In the genomic region with DNA sequence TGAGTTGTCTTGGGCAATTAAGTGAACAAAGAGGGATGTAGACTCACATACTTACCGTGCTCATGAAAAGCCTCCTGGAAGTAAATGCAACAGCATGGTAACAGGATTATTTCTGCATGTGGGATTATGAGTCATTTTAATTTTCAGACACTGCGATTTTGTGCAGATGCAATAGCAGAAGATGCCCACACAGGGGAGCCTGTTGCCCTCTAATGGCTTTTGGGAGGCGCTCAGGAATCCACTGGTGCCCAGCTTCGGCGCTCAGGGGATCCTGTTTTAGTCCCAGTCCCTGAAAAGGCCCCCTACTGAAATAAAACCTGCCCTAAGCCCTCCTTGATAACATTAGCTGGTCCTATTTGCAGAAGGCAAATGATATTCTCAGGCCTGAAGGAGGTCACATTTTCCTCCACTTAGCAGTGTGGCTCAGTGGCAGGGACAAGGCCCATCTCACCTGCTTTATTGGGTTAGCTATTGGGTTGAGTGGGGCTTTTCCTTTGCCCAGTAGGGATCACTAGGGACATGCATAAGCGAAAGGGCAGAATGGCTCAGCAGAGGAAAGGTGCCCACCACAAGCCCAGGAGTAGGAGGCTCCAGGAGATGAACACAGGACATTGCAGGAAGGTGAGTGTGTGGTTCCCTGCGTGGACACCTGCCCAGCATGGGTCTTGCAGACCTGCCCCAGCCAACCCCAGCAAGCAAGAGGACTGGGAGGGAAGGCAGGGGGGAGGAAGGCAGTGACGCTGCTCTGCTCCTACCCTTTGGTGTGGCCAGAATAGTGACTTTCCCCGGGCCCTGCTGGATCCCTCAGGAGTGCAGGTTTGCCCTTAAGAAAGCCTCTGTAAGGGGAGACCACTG, we compare ENCODE assay signal across 8 cellular contexts. TPM values are rescaled to one million over a fixed set of nuclear protein-coding genes. Genes with fewer than 3 reads are reported as not detected.
DNase-seq lines count a peak whose midpoint lies in the region; ATAC-seq and TF ChIP-seq lines count a peak whose summit lies in the region.

No MANE protein-coding gene starts in this region.

- peak; percentile 90 for TF ChIP-seq CTCF in GM12864 (IDR thresholded peaks at IDR 0.05; ENCODE audit: low read depth, low read length, missing control alignments)
- TF ChIP-seq CTCF in HEK293 (tag by site-specific recombination; IDR thresholded peaks at IDR 0.05): peak; percentile 71; the same call in 1 of the 2 replicates
- peak; percentile 88 for TF ChIP-seq CTCF in Loucy (conservative IDR thresholded peaks at IDR 0.05; ENCODE audit: low read length)
- peak; percentile 79 for TF ChIP-seq CTCF in endothelial cell (IDR thresholded peaks at IDR 0.05; ENCODE audit: unreplicated experiment)
- peak; percentile 68 for TF ChIP-seq CTCF in mucosa of descending colon (IDR thresholded peaks at IDR 0.05)

- no peaks in the 10 kb centered on the region for H3F3A ChIP-seq in Loucy (ENCODE audit: low read depth)

- H3K27me3 ChIP-seq in Loucy (ENCODE audit: insufficient read depth, low read length, poor library complexity, severe bottlenecking): no peaks in the 10 kb centered on the region

- H3K27me3 Mint-ChIP-seq in endothelial cell (ENCODE audit: unreplicated experiment): no peaks in the 10 kb centered on the region

- H3K4me3 Mint-ChIP-seq in endothelial cell (ENCODE audit: unreplicated experiment): no peak overlapping the region

- no peak overlapping the region for H3K4me2 ChIP-seq in Loucy (ENCODE audit: low read depth, low read length, poor library complexity, severe bottlenecking)

- in situ Hi-C loops in ACHN (cut with HindIII; ENCODE audit: low pct_ligation_motif_present, low pct_unique_long_range_greater_than_20kb, low sequenced_read_pairs): no loop called here

- POLR2A ChIA-PET in HEK293 (lab: Yijun Ruan, JAX): interaction anchor here (1.3 kb wide), 1 partner anchor 26 kb away, joined by 3 read pairs; a partner anchor contains a TSS

- H3K4me1 Mint-ChIP-seq in endothelial cell (ENCODE audit: unreplicated experiment): no peaks in the 10 kb centered on the region

- CTCF ChIA-PET in HEK293 (lab: Yijun Ruan, JAX): interaction anchor here (0.5 to 3.7 kb wide), 24 partner anchors 14 to 1839 kb away, joined by 3 to 26 read pairs (median 4); no protein-coding TSS in a partner anchor

- H3K27ac ChIP-seq in HEK293 (ENCODE audit: extremely low read depth, low read depth, low read length) (no peak overlapping the region), SK-N-MC (no peak overlapping the region)

- no peaks in the 10 kb centered on the region for H4K20me1 ChIP-seq in Loucy (ENCODE audit: insufficient read depth, low read length, poor library complexity, severe bottlenecking)

- H3K36me3 ChIP-seq in HEK293 (ENCODE audit: control insufficient read depth in 2 of 2, insufficient read depth in 1 of 2, low read length in 2 of 2): no peaks in the 10 kb centered on the region
- no peaks in the 10 kb centered on the region for H3K36me3 ChIP-seq in Loucy (ENCODE audit: insufficient read depth, low read length)
- no peaks in the 10 kb centered on the region for H3K36me3 ChIP-seq in SK-N-MC (ENCODE audit: insufficient read depth, low read length)
- H3K36me3 ChIP-seq in mucosa of descending colon (ENCODE audit: low read depth): no peaks in the 10 kb centered on the region

- no peak overlapping the region for H3K4me3 ChIP-seq in GM12864 (ENCODE audit: low read depth, low read length)
- no peak overlapping the region for H3K4me3 ChIP-seq in HEK293 (ENCODE audit: low read depth, low read length)
- no peak overlapping the region for H3K4me3 ChIP-seq in Loucy (ENCODE audit: low read length, poor library complexity, severe bottlenecking)
- H3K4me3 ChIP-seq in SK-N-MC: no peak overlapping the region
- H3K4me3 ChIP-seq in mucosa of descending colon: no peak overlapping the region

- no peak overlapping the region for H3K27ac Mint-ChIP-seq in endothelial cell (ENCODE audit: unreplicated experiment)

- no peaks in the 10 kb centered on the region for H3K79me2 ChIP-seq in Loucy (ENCODE audit: insufficient read depth, low read length)

- no peak overlapping the region; the same call in 1 of the 2 replicates for H2AFZ ChIP-seq in Loucy (ENCODE audit: low read length)

- H3K9me3 ChIP-seq in HEK293 (ENCODE audit: control insufficient read depth, insufficient read depth, low read depth, low read length): no peaks in the 10 kb centered on the region
- H3K9me3 ChIP-seq in Loucy (ENCODE audit: insufficient read depth, low read depth, low read length): no peaks in the 10 kb centered on the region
- H3K9me3 ChIP-seq in SK-N-MC (ENCODE audit: low read depth, low read length): no peaks in the 10 kb centered on the region
- no peaks in the 10 kb centered on the region for H3K9me3 ChIP-seq in mucosa of descending colon

- H3K9me2 ChIP-seq in Loucy (replicated peaks; ENCODE audit: low read depth, low read length): no peaks in the 10 kb centered on the region

- H3K9me3 Mint-ChIP-seq in endothelial cell (ENCODE audit: unreplicated experiment): no peaks in the 10 kb centered on the region

- ATAC-seq in mucosa of descending colon: peak; percentile 82

- DNase-seq in ACHN: peak; percentile 72
- DNase-seq in GM12864 (ENCODE audit: low read depth): no peak
- DNase-seq in SK-N-MC (ENCODE audit: low read depth, low spot score): peak; percentile 3
- DNase-seq in endothelial cell (ENCODE audit: low spot score): peak; percentile 62
- DNase-seq in mucosa of descending colon: peak in 2 of 3 donors; percentile 49 to 50
- no peak for DNase-seq in stimulated activated naive CD4-positive, alpha-beta T cell treated with Interleukin-2 at 50 U/mL for 16 hours (lab: John Stamatoyannopoulos, UW)

- H3K4me1 ChIP-seq in HEK293 (ENCODE audit: control insufficient read depth, insufficient read depth, low read length): no peaks in the 10 kb centered on the region
- H3K4me1 ChIP-seq in Loucy (ENCODE audit: insufficient read depth, low read length, poor library complexity, severe bottlenecking): no peaks in the 10 kb centered on the region
- no peaks in the 10 kb centered on the region for H3K4me1 ChIP-seq in mucosa of descending colon (ENCODE audit: low read depth)

- H3K9ac ChIP-seq in Loucy (ENCODE audit: low read depth, low read length, poor library complexity, severe bottlenecking) (no peak overlapping the region), SK-N-MC (ENCODE audit: insufficient read length) (no peak overlapping the region)

- intact Hi-C loops in mucosa of descending colon (cut with DNase I, micrococcal nuclease): loop anchor here (5.0 kb wide), 3 partner anchors 265 to 325 kb away; no protein-coding TSS in a partner anchor

- no peaks in the 10 kb centered on the region for H3K36me3 Mint-ChIP-seq in endothelial cell (ENCODE audit: low read depth, unreplicated experiment)

TF ChIP-seq in HEK293, 187 proteins besides CTCF, POLR2A, EP300 and RAD21:
- TF ChIP-seq SCRT2 (tag by site-specific recombination; IDR thresholded peaks at IDR 0.05): peak; percentile 64
- TF ChIP-seq ZIC2 (tag by site-specific recombination; IDR thresholded peaks at IDR 0.05): no peak
- TF ChIP-seq ZNF654 (tag by site-specific recombination; IDR thresholded peaks at IDR 0.05; ENCODE audit: low read depth): peak; percentile 90
- TF ChIP-seq ZNF544 (tag by site-specific recombination; IDR thresholded peaks at IDR 0.05): no peak
- TF ChIP-seq ZBTB17 (tag by site-specific recombination; IDR thresholded peaks at IDR 0.05): peak; percentile 53; the same call in 1 of the 2 replicates
- TF ChIP-seq ZNF10 (tag by site-specific recombination; IDR thresholded peaks at IDR 0.05): 0 out of 2 replicates have a peak, but pooled peaks have one; percentile 16
- TF ChIP-seq ZNF677 (tag by site-specific recombination; IDR thresholded peaks at IDR 0.05): no peak

RNA-seq across cellular contexts. Expression of a gene that starts 26.5 kb away (rescaled TPM):
- total RNA-seq in endothelial cell (ENCODE audit: unreplicated experiment) (12.1 TPM), mucosa of descending colon (10 to 100 TPM in 2 of 3 donors, 1 to 10 TPM in 1; 4.9 to 21.6 (median 16.8) TPM)

RNA-seq across cellular contexts. Expression of a gene that starts 35.7 kb away (rescaled TPM):
- total RNA-seq in endothelial cell (ENCODE audit: unreplicated experiment): not detected
- not detected for total RNA-seq in mucosa of descending colon

Comparison
In these comparisons a context has a peak if more than half of its experiments do, and no peak if none do; other contexts are left out.
1. DNase-seq: peak in ACHN (single experiment), SK-N-MC (single experiment), endothelial cell (single experiment) and mucosa of descending colon (2 of 3); none in GM12864 (single experiment) and stimulated activated naive CD4-positive, alpha-beta T cell treated with Interleukin-2 at 50 U/mL for 16 hours (single experiment).
2. Peak in every context shown above with its lines, with median percentiles within 50 percentile points of each other: CTCF ChIP-seq.